ENCODE assay signal across 1 cellular context in genomic region chr11:68345776-68346728, GRCh38.
TF ChIP-seq lines count a peak whose summit lies in the region.

No MANE protein-coding gene starts in this region.

TF ChIP-seq in H1, 55 proteins besides CTCF, POLR2A, EP300 and RAD21 (continued from another document):
- no peak for TF ChIP-seq BACH1 (IDR thresholded peaks at IDR 0.05; ENCODE audit: low read length)
- no peak for TF ChIP-seq POLR2AphosphoS5 (IDR thresholded peaks at IDR 0.05; ENCODE audit: low read depth, low read length)
- no peak for TF ChIP-seq SP2 (IDR thresholded peaks at IDR 0.05; ENCODE audit: low read length)
- no peak for TF ChIP-seq TAF1 (IDR thresholded peaks at IDR 0.05; ENCODE audit: low read depth, low read length)
- no peak for TF ChIP-seq MAFK (IDR thresholded peaks at IDR 0.05; ENCODE audit: low read depth, low read length)
- no peak for TF ChIP-seq NANOG (IDR thresholded peaks at IDR 0.05; ENCODE audit: insufficient read depth, low read depth, low read length, poor library complexity, severe bottlenecking)
- no peak for TF ChIP-seq CEBPB (IDR thresholded peaks at IDR 0.05; ENCODE audit: low read depth, low read length)
- no peak for TF ChIP-seq CHD2 (IDR thresholded peaks at IDR 0.05; ENCODE audit: low read length)
- TF ChIP-seq RXRA (IDR thresholded peaks at IDR 0.05; ENCODE audit: insufficient read depth, low read depth, low read length), result no peak
- TF ChIP-seq EGR1 (IDR thresholded peaks at IDR 0.05; ENCODE audit: borderline replicate concordance, low read depth, low read length), result no peak
- no peak for TF ChIP-seq SAP30 (IDR thresholded peaks at IDR 0.05; ENCODE audit: insufficient read depth, insufficient replicate concordance, low read length)
